Comparison of ENCODE assay signal across 26 cellular contexts in the genomic region with DNA sequence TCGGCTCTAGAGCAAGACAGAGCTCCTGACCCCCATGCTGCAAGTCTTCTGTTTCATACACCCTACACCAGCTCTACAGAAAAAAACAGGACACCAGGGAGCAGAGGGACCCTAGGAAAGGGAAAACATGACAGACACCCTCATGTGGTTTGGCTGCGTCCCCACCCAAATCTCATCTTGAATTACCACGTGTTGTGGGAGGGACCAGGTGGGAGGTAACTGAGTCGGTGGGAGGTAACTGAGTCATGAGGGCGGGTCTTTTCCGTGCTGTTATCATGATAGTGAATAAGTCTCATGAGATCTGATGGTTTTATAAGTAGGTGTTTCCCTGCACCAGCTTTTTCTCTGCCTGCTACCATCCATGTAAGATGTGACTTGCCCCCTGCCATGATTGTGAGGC. TPM values are rescaled to one million over a fixed set of nuclear protein-coding genes. Genes with fewer than 3 reads are reported as not detected.
"Had no signal": no experiment of that assay in that cellular context is flagged by ENCODE, and none has a peak within 500 bp of the region (broad histone marks: within the 10 kb centered on the region; RNA-seq: fewer than 3 reads in every experiment).

No MANE protein-coding gene starts in this region.

- H3K9me3 Mint-ChIP-seq: activated B cell treated with CpG ODN at 0.5 μM for 24 hours; central memory CD8-positive, alpha-beta T cell; effector memory CD8-positive, alpha-beta T cell; naive thymus-derived CD8-positive, alpha-beta T cell had no signal

- H3K4me1 ChIP-seq: breast epithelium, colonic mucosa, left lung, sigmoid colon, tibial nerve had no signal

- H3K9me3 ChIP-seq: breast epithelium, colonic mucosa, esophagus muscularis mucosa, left lung, sigmoid colon, tibial nerve had no signal

- H3K27ac Mint-ChIP-seq: activated B cell treated with CpG ODN at 0.5 μM for 24 hours, progenitor cell of endocrine pancreas had no signal

- H3K4me1 Mint-ChIP-seq: activated B cell treated with CpG ODN at 0.5 μM for 24 hours; central memory CD8-positive, alpha-beta T cell had no signal

- H3K4me3 Mint-ChIP-seq: activated B cell treated with CpG ODN at 0.5 μM for 24 hours; central memory CD8-positive, alpha-beta T cell; effector memory CD8-positive, alpha-beta T cell; naive thymus-derived CD8-positive, alpha-beta T cell; T-helper 17 cell had no signal

- DNase-seq: activated B cell treated with CpG ODN at 0.5 μM for 24 hours; activated CD4-positive, alpha-beta T cell treated with anti-CD3 and anti-CD28 coated beads, Interleukin-2, amount 50 U/mL, for 1 hour; activated naive CD4-positive, alpha-beta T cell treated with Interleukin-2 at 50 U/mL for 16 hours; amniotic stem cell; colonic mucosa; dorsolateral prefrontal cortex; effector memory CD8-positive, alpha-beta T cell; hippocampal formation; kidney glomerular epithelial cell; left lung; naive thymus-derived CD8-positive, alpha-beta T cell; retina; sigmoid colon; stimulated activated CD4-positive, alpha-beta T cell treated with anti-CD3 and anti-CD28 coated beads, Interleukin-15, amount 100 ng/mL, for 24 hours; stimulated activated CD4-positive, alpha-beta T cell treated with anti-CD3 and anti-CD28 coated beads, Interleukin-2, amount 100 ng/mL, for 48 hours; stimulated activated naive CD8-positive, alpha-beta T cell treated with anti-CD3 and anti-CD28 coated beads, Interleukin-15, Interleukin-2, amounts not matched to agents 100 U/mL and 50 U/mL, for 24 hours; SW 1271; T-helper 17 cell had no signal

- H3K27me3 ChIP-seq: breast epithelium, colonic mucosa, dorsolateral prefrontal cortex, esophagus muscularis mucosa, left lung, sigmoid colon, tibial nerve had no signal

- ATAC-seq: effector memory CD8-positive, alpha-beta T cell; left lung; naive thymus-derived CD8-positive, alpha-beta T cell; stimulated activated naive CD8-positive, alpha-beta T cell treated with anti-CD3 and anti-CD28 coated beads, Interleukin-15, Interleukin-2, amounts not matched to agents 100 U/mL and 50 U/mL, for 24 hours; T-helper 17 cell had no signal

- H3K27ac ChIP-seq: breast epithelium, colonic mucosa, dorsolateral prefrontal cortex, esophagus muscularis mucosa, left lung, sigmoid colon, tibial nerve had no signal

- H3K4me3 ChIP-seq: breast epithelium, colonic mucosa, dorsolateral prefrontal cortex, esophagus muscularis mucosa, left lung, lung, sigmoid colon, smooth muscle cell, tibial nerve had no signal

- H3K27me3 Mint-ChIP-seq: activated B cell treated with CpG ODN at 0.5 μM for 24 hours; central memory CD8-positive, alpha-beta T cell; effector memory CD8-positive, alpha-beta T cell; naive thymus-derived CD8-positive, alpha-beta T cell; progenitor cell of endocrine pancreas; T-helper 17 cell had no signal

RNA-seq across cellular contexts. Expression of a gene that starts 25.6 kb away (rescaled TPM):
- total RNA-seq: mesenteric fat pad had no signal
